ENCODE assay signal across 1 cellular context in the genomic region with DNA sequence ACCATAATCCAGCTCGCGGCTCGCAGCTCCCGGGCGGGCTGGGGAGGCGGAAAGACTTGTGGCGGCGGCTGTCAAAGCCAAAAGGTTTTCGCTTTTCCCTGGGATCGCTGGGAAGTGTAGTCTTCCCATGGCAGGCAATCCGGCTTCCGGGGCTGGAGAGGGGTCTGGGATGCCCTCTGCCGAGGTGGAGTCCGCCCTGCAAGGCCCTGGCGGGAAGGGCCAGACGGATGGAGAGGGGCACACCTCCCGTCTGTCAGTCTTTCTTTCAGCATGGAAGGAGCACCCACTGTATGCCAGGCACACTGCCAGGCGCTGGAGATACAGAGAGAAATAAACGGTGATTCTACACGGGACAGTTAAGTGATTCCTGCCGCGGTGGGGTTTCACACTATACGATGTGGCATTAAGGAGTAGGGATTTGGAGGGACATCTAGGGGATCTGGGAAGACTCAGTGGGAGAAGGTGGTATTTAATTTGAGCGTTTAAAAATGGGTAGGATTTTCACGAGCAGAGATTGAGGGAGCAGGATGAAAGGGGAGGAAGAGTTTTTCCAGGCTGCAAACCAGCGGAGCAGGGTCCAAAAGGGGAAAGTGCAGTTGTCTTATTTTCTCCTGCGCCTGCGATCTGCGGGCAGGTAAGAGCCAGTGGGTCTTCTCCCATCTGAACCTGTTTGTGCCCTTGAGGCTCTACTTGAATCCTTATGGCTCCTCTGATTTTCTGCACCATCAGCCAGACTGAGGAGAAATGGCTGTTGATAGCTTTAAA.
TF ChIP-seq lines count a peak whose summit lies in the region.

Gene BACE1 (minus strand): TSS at position 60 of the 765 bp plus-strand sequence. CDS start 461 bp downstream, outside the sequence.

TF ChIP-seq in GM23338, 12 proteins besides CTCF, POLR2A, EP300 and RAD21 (continued from another document):
- no peak for TF ChIP-seq ZNF462 (CRISPR knock-in tag; IDR thresholded peaks at IDR 0.05)
